In genomic region chr2:75454221-75454620, GRCh38 we compare ENCODE assay signal across 29 cellular contexts.
"Had no signal": no experiment of that assay in that cellular context is flagged by ENCODE, and none has a peak within 500 bp of the region (broad histone marks: within the 10 kb centered on the region; RNA-seq: fewer than 3 reads in every experiment).

No MANE protein-coding gene starts in this region.

- H3K36me3 Mint-ChIP-seq: activated CD4-positive, alpha-beta memory T cell treated with anti-CD3 and anti-CD28 coated beads for 36 hours; activated naive CD8-positive, alpha-beta T cell treated with anti-CD3 and anti-CD28 coated beads for 36 hours; naive B cell had no signal

- H3K27me3 Mint-ChIP-seq: activated CD4-positive, alpha-beta T cell treated with anti-CD3 and anti-CD28 coated beads, Interleukin-2, amount 10 ng/mL, durations not matched to agents 24 days and 14 days; activated naive CD8-positive, alpha-beta T cell treated with anti-CD3 and anti-CD28 coated beads for 36 hours had no signal

- H3K9me3 Mint-ChIP-seq: activated CD4-positive, alpha-beta T cell treated with anti-CD3 and anti-CD28 coated beads, Interleukin-2, amount 10 ng/mL, durations not matched to agents 24 days and 14 days; activated T-helper 1 cell treated with anti-CD3 and anti-CD28 coated beads, Interleukin-12 subunit alpha, Interleukin-12 subunit beta, Interleukin-2, Interleukin-4 antibody, amounts not matched to agents 30 ng/mL and 10 ng/mL and 1 ng/mL, durations not matched to agents 14 hours and 24 hours and 36 hours; T-helper 1 cell treated with Interleukin-12 subunit alpha and Interleukin-12 subunit beta and Interleukin-4 antibody, amounts not matched to agents 30 μg/mL and 1 μg/mL, for 36 hours had no signal

- H3K4me3 Mint-ChIP-seq: activated CD4-positive, alpha-beta memory T cell treated with anti-CD3 and anti-CD28 coated beads for 36 hours; activated CD4-positive, alpha-beta T cell treated with anti-CD3 and anti-CD28 coated beads, Interleukin-2, amount 10 ng/mL, durations not matched to agents 24 days and 14 days; activated naive CD4-positive, alpha-beta T cell treated with anti-CD3 and anti-CD28 coated beads for 36 hours; activated naive CD8-positive, alpha-beta T cell treated with anti-CD3 and anti-CD28 coated beads for 36 hours; activated T-helper 1 cell treated with anti-CD3 and anti-CD28 coated beads, Interleukin-12 subunit alpha, Interleukin-12 subunit beta, Interleukin-2, Interleukin-4 antibody, amounts not matched to agents 30 ng/mL and 10 ng/mL and 1 ng/mL, durations not matched to agents 14 hours and 24 hours and 36 hours; mesothelial cell of epicardium; naive B cell; T-helper 1 cell treated with Interleukin-12 subunit alpha and Interleukin-12 subunit beta and Interleukin-4 antibody, amounts not matched to agents 30 μg/mL and 1 μg/mL, for 36 hours had no signal

- DNase-seq: activated CD4-positive, alpha-beta memory T cell treated with anti-CD3 and anti-CD28 coated beads for 36 hours; activated CD4-positive, alpha-beta T cell treated with anti-CD3 and anti-CD28 coated beads, Interleukin-2, amount 10 ng/mL, durations not matched to agents 24 days and 14 days; activated CD4-positive, CD25-positive, alpha-beta regulatory T cell treated with anti-CD3 and anti-CD28 coated beads, Interleukin-2, amount 50 U/mL, for 72 hours; activated CD8-positive, alpha-beta memory T cell treated with anti-CD3 and anti-CD28 coated beads, Interleukin-2, amount 50 U/mL, for 4 hours; activated effector memory CD4-positive, alpha-beta T cell treated with anti-CD3 and anti-CD28 coated beads, Interleukin-2, amount 50 U/mL, for 16 hours; activated naive CD4-positive, alpha-beta T cell treated with anti-CD3 and anti-CD28 coated beads for 36 hours; activated naive CD8-positive, alpha-beta T cell treated with anti-CD3 and anti-CD28 coated beads for 36 hours; activated T-cell treated with anti-CD3 and anti-CD28 coated beads, Interleukin-2, amount 50 U/mL, for 1 hour; adrenal gland; aorta; body of pancreas; dermis blood vessel endothelial cell; effector CD4-positive, alpha-beta T cell; left ventricle myocardium superior; mammary epithelial cell; naive B cell; stimulated activated CD4-positive, alpha-beta T cell treated with anti-CD3 and anti-CD28 coated beads, Interleukin-12 subunit alpha, Interleukin-12 subunit beta, amount 100 ng/mL, for 4 hours; stimulated activated CD4-positive, alpha-beta T cell treated with anti-CD3 and anti-CD28 coated beads, Interleukin-4, amount 100 ng/mL, for 1 hour; stomach; T-helper 9 cell; thyroid gland; upper lobe of left lung had no signal

- H3K4me3 ChIP-seq: adrenal gland, body of pancreas, skin epidermis, stomach, thyroid gland, upper lobe of left lung, vagina had no signal

- H3K4me1 ChIP-seq: adrenal gland, body of pancreas, stomach, thyroid gland, upper lobe of left lung, vagina had no signal

- H3K36me3 ChIP-seq: adrenal gland, stomach, thyroid gland, upper lobe of left lung, vagina had no signal

- ATAC-seq: body of pancreas, left ventricle myocardium superior, sciatic nerve had no signal

- H3K9me3 ChIP-seq: adrenal gland, body of pancreas, thyroid gland, upper lobe of left lung, vagina had no signal

- H3K27ac ChIP-seq: adrenal gland, body of pancreas, epithelial cell of prostate, skin epidermis, stomach, thyroid gland, upper lobe of left lung, vagina had no signal

- H3K27ac Mint-ChIP-seq: activated CD4-positive, alpha-beta memory T cell treated with anti-CD3 and anti-CD28 coated beads for 36 hours; activated CD4-positive, alpha-beta T cell treated with anti-CD3 and anti-CD28 coated beads, Interleukin-2, amount 10 ng/mL, durations not matched to agents 24 days and 14 days; activated naive CD4-positive, alpha-beta T cell treated with anti-CD3 and anti-CD28 coated beads for 36 hours; activated naive CD8-positive, alpha-beta T cell treated with anti-CD3 and anti-CD28 coated beads for 36 hours; activated T-helper 1 cell treated with anti-CD3 and anti-CD28 coated beads, Interleukin-12 subunit alpha, Interleukin-12 subunit beta, Interleukin-2, Interleukin-4 antibody, amounts not matched to agents 30 ng/mL and 10 ng/mL and 1 ng/mL, durations not matched to agents 14 hours and 24 hours and 36 hours; mesothelial cell of epicardium; naive B cell; T-helper 1 cell treated with Interleukin-12 subunit alpha and Interleukin-12 subunit beta and Interleukin-4 antibody, amounts not matched to agents 30 μg/mL and 1 μg/mL, for 36 hours had no signal

- H3K4me1 Mint-ChIP-seq: activated CD4-positive, alpha-beta T cell treated with anti-CD3 and anti-CD28 coated beads, Interleukin-2, amount 10 ng/mL, durations not matched to agents 24 days and 14 days; activated naive CD8-positive, alpha-beta T cell treated with anti-CD3 and anti-CD28 coated beads for 36 hours had no signal

- H3K27me3 ChIP-seq: adrenal gland, body of pancreas, thyroid gland, upper lobe of left lung, vagina had no signal
